Comparison of ENCODE assay signal across 1 cellular context in the genomic region with DNA sequence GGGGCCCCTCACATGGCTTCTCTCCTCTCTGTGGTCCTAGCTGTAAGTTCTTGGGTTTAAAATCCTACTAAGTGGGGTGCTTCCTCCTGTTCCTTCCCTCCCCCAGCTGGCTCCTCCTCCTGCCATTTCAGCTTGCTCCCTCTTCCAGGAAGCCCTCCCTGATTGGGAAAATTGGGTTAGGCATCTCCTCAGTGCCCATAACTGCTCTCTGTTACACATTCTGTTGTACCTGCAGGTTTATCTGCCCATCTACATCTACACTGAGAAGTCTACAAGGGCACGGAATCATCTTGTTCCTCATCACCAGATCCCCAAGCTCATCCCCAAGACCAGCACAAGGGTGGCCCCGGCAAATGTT.
TF ChIP-seq lines count a peak whose summit lies in the region.

No MANE protein-coding gene starts in this region.

TF ChIP-seq in HepG2, 621 proteins besides CTCF, POLR2A, EP300 and RAD21:
- TF ChIP-seq DPF2 (CRISPR knock-in tag; IDR thresholded peaks at IDR 0.05; ENCODE audit: borderline replicate concordance, low read depth) (no peak), ZFP36 (IDR thresholded peaks at IDR 0.05; ENCODE audit: borderline replicate concordance, low read depth, low read length, partially characterized antibody) (peak; percentile 71)
